Comparison of ENCODE assay signal across 8 cellular contexts in the genomic region with DNA sequence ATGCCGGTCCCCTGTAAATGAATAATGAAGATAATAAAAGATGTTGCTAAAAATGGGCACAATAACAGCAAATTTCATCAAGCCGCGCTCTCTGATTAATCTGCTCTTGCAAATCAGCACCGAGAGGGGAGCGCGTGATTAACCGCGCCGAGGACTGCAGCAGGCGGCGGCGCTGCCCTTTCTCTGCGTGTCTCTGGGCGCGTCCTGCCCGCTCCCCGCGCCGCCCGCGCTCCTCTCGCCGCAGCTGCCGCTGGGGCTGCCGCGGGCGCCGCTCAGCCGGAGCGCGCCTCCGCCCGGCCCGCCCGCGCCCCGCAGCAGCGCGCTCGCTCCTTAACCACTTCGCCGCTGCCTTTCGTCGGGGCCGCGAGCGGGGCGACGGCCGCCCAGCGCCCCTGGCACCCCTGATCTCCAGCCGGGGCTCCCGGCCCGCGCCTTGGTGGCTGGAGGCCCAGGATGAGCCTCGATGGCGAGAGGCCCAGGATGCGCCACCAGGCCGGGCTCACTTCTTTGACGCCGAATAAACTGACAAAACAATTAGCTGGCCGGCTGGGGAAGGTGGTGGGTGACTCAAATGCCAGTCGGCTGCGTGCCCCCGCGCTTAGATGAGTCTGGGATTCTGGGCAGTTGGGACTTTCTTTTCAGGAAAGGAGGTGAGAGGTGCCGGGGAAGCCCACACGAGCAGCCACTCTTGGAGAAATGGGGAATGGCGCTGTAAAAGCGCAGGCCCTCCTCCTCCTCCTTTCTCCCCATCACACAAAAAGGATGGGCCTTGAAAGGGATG.
A peak's percentile ranks its signal among the peaks of the same experiment; 100 is the strongest.
DNase-seq lines count a peak whose midpoint lies in the region; ATAC-seq and TF ChIP-seq lines count a peak whose summit lies in the region.

No MANE protein-coding gene starts in this region.

- H3K36me3 ChIP-seq in HAP-1 (replicated peaks) (no peaks in the 10 kb centered on the region), SK-N-SH (replicated peaks in 1 of 2; ENCODE audit: control insufficient read depth in 1 of 2, insufficient read depth in 2 of 2, low read length in 1 of 2) (no peaks in the 10 kb centered on the region)

- CTCF ChIA-PET in SK-N-SH (lab: Yijun Ruan, JAX): interaction anchor here (1.5 kb wide), 1 partner anchor 8 kb away, joined by 4 read pairs; no protein-coding TSS in a partner anchor

- DNase-seq in HAP-1 (ENCODE audit: low spot score in 2 of 2) (peak; percentile 29 to 62), SK-N-SH (peak; percentile 60), Right ventricle myocardium superior (peak; percentile 53), osteocyte (ENCODE audit: extremely low spot score, unreplicated experiment) (no peak), Kasumi-1 (lab: John Stamatoyannopoulos, UW) (no peak), H4 (ENCODE audit: low spot score) (no peak)

- peak overlapping the region; percentile 81 for H3K4me2 ChIP-seq in SK-N-SH

- no peaks in the 10 kb centered on the region for H3K9me2 ChIP-seq in SK-N-SH

- no peak overlapping the region for H3K27ac Mint-ChIP-seq in osteocyte (ENCODE audit: unreplicated experiment)

- peak; percentile 94 for ATAC-seq in Right ventricle myocardium superior (ENCODE audit: poor library complexity)
- ATAC-seq in HG02870 (IDR thresholded peaks at IDR 0.05; ENCODE audit: unreplicated experiment): no peak
- ATAC-seq in HG02798 (IDR thresholded peaks at IDR 0.05; ENCODE audit: poor library complexity, unreplicated experiment): no peak

- TF ChIP-seq CTCF in SK-N-SH (IDR thresholded peaks at IDR 0.05) (no peak), osteocyte (IDR thresholded peaks at IDR 0.05) (no peak)

- H3K9me3 ChIP-seq in HAP-1: no peaks in the 10 kb centered on the region
- H3K9me3 ChIP-seq in SK-N-SH: no peaks in the 10 kb centered on the region

- H3K4me3 ChIP-seq in HAP-1 (peak overlapping the region; percentile 16), SK-N-SH (ENCODE audit: low read depth in 2 of 2, low read length in 1 of 2) (peak overlapping the region; percentile 39 to 58)

- H3K9ac ChIP-seq in SK-N-SH: no peak overlapping the region

- no peak for TF ChIP-seq RAD21 in SK-N-SH (IDR thresholded peaks at IDR 0.05; ENCODE audit: low read length)

- 5% methylated on average over 26 of the region's 70 CpGs for WGBS in SK-N-SH (ENCODE audit: low lambda C conversion rate)

- no peaks in the 10 kb centered on the region for H4K20me1 ChIP-seq in SK-N-SH (ENCODE audit: insufficient read depth)

- H3K4me1 Mint-ChIP-seq in osteocyte (ENCODE audit: unreplicated experiment): peaks cover 7% of the 10 kb centered on the region

- TF ChIP-seq EP300 in SK-N-SH (IDR thresholded peaks at IDR 0.05; ENCODE audit: borderline replicate concordance in 1 of 2, low read depth in 1 of 2, low read length in 1 of 2): no peak

- H3K4me1 ChIP-seq in HAP-1 (peaks cover 4% of the 10 kb centered on the region), SK-N-SH (ENCODE audit: control insufficient read depth in 1 of 2, insufficient read depth in 2 of 2, low read depth in 1 of 2, low read length in 1 of 2) (no peaks in the 10 kb centered on the region; a peak in 1 of 4 replicates)

- H3K27me3 ChIP-seq in HAP-1 (ENCODE audit: low read depth): no peaks in the 10 kb centered on the region
- peaks cover 6% of the 10 kb centered on the region; the same call in 1 of the 2 replicates for H3K27me3 ChIP-seq in SK-N-SH (ENCODE audit: insufficient read depth)

- POLR2A ChIA-PET in SK-N-SH (lab: Yijun Ruan, JAX): no interaction called here

- no peaks in the 10 kb centered on the region for H3K36me3 Mint-ChIP-seq in osteocyte (ENCODE audit: unreplicated experiment)

- no peaks in the 10 kb centered on the region for H3K9me3 Mint-ChIP-seq in osteocyte (ENCODE audit: unreplicated experiment)

- no peaks in the 10 kb centered on the region for H3K79me2 ChIP-seq in SK-N-SH (ENCODE audit: insufficient read depth)

- peaks cover 5% of the 10 kb centered on the region for H3F3A ChIP-seq in SK-N-SH (replicated peaks; ENCODE audit: insufficient read depth)

- no peak overlapping the region for H3K27ac ChIP-seq in SK-N-SH (ENCODE audit: low read depth in 2 of 2, low read length in 1 of 2)

- in situ Hi-C loops in HAP-1 (cut with MboI; ENCODE audit: low sequenced_read_pairs): no loop called here

- H3K27me3 Mint-ChIP-seq in osteocyte (ENCODE audit: unreplicated experiment): peaks cover 38% of the 10 kb centered on the region

- H3K4me3 Mint-ChIP-seq in osteocyte (ENCODE audit: unreplicated experiment): peak overlapping the region; percentile 63

- intact Hi-C loops in Right ventricle myocardium superior (cut with DNase I): no loop called here

- H2AFZ ChIP-seq in SK-N-SH (ENCODE audit: low read depth): peak overlapping the region; percentile 74

TF ChIP-seq in SK-N-SH, 30 proteins besides CTCF, POLR2A, EP300 and RAD21:
- TF ChIP-seq, protein P1, sequence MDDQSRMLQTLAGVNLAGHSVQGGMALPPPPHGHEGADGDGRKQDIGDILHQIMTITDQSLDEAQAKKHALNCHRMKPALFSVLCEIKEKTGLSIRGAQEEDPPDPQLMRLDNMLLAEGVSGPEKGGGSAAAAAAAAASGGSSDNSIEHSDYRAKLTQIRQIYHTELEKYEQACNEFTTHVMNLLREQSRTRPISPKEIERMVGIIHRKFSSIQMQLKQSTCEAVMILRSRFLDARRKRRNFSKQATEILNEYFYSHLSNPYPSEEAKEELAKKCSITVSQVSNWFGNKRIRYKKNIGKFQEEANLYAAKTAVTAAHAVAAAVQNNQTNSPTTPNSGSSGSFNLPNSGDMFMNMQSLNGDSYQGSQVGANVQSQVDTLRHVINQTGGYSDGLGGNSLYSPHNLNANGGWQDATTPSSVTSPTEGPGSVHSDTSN (IDR thresholded peaks at IDR 0.05): no peak
- no peak for TF ChIP-seq EZH2phosphoT487 (IDR thresholded peaks at IDR 0.05; ENCODE audit: borderline replicate concordance, low read depth)
- no peak for TF ChIP-seq NFIC (IDR thresholded peaks at IDR 0.05; ENCODE audit: borderline replicate concordance)
- TF ChIP-seq, protein P2, sequence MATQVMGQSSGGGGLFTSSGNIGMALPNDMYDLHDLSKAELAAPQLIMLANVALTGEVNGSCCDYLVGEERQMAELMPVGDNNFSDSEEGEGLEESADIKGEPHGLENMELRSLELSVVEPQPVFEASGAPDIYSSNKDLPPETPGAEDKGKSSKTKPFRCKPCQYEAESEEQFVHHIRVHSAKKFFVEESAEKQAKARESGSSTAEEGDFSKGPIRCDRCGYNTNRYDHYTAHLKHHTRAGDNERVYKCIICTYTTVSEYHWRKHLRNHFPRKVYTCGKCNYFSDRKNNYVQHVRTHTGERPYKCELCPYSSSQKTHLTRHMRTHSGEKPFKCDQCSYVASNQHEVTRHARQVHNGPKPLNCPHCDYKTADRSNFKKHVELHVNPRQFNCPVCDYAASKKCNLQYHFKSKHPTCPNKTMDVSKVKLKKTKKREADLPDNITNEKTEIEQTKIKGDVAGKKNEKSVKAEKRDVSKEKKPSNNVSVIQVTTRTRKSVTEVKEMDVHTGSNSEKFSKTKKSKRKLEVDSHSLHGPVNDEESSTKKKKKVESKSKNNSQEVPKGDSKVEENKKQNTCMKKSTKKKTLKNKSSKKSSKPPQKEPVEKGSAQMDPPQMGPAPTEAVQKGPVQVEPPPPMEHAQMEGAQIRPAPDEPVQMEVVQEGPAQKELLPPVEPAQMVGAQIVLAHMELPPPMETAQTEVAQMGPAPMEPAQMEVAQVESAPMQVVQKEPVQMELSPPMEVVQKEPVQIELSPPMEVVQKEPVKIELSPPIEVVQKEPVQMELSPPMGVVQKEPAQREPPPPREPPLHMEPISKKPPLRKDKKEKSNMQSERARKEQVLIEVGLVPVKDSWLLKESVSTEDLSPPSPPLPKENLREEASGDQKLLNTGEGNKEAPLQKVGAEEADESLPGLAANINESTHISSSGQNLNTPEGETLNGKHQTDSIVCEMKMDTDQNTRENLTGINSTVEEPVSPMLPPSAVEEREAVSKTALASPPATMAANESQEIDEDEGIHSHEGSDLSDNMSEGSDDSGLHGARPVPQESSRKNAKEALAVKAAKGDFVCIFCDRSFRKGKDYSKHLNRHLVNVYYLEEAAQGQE (IDR thresholded peaks at IDR 0.05; ENCODE audit: low read depth, low read length): no peak
- TF ChIP-seq, protein P3, sequence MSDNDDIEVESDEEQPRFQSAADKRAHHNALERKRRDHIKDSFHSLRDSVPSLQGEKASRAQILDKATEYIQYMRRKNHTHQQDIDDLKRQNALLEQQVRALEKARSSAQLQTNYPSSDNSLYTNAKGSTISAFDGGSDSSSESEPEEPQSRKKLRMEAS (IDR thresholded peaks at IDR 0.05; ENCODE audit: low read depth): no peak; the same call in 1 of the 2 replicates
- TF ChIP-seq FOXJ3 (CRISPR knock-in tag; IDR thresholded peaks at IDR 0.05): no peak
- TF ChIP-seq TCF12 (IDR thresholded peaks at IDR 0.05): no peak
- TF ChIP-seq, protein P4, sequence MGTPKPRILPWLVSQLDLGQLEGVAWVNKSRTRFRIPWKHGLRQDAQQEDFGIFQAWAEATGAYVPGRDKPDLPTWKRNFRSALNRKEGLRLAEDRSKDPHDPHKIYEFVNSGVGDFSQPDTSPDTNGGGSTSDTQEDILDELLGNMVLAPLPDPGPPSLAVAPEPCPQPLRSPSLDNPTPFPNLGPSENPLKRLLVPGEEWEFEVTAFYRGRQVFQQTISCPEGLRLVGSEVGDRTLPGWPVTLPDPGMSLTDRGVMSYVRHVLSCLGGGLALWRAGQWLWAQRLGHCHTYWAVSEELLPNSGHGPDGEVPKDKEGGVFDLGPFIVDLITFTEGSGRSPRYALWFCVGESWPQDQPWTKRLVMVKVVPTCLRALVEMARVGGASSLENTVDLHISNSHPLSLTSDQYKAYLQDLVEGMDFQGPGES (IDR thresholded peaks at IDR 0.05; ENCODE audit: low read depth, low read length): no peak
- no peak for TF ChIP-seq MXI1 (IDR thresholded peaks at IDR 0.05; ENCODE audit: low read depth, low read length)
- no peak for TF ChIP-seq ELF1 (IDR thresholded peaks at IDR 0.05)

Comparison
In these comparisons a context has a peak if more than half of its experiments do, and no peak if none do; other contexts are left out.
1. DNase-seq: peak in HAP-1 (2 of 2), SK-N-SH (single experiment) and Right ventricle myocardium superior (single experiment); none in osteocyte (single experiment), Kasumi-1 (0 of 2) and H4 (single experiment).